19 cellular contexts compared by ENCODE assay signal in the genomic region with DNA sequence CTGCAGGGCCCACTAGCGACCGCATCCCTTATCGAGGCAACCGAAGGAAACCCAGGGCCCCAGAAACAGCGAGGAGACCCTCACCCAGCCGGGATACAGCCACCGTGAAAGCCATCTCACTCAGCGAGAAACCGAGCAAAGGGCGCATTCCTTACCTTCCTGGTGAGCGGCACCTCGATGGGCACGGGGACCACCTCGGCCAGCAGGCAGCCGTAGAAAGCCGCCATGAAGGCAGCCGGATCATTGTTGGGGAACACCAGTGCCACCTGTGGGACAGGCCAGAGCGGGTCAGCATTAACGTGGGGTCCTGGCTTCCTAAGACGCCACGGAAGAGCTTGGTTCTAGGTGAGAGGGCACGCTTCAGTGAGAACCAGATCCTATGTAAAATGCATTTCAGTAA.
DNase-seq lines count a peak whose midpoint lies in the region; ATAC-seq, FAIRE-seq and TF ChIP-seq lines count a peak whose summit lies in the region.
"Had no signal": no experiment of that assay in that cellular context is flagged by ENCODE, and none has a peak within 500 bp of the region (broad histone marks: within the 10 kb centered on the region; RNA-seq: fewer than 3 reads in every experiment).

No MANE protein-coding gene starts in this region.

- no peak overlapping the region for H2BK20ac ChIP-seq in H1 (ENCODE audit: low read length)

- H3K9me3 ChIP-seq in OCI-LY1 (ENCODE audit: low read length) (no peaks in the 10 kb centered on the region), H1 (ENCODE audit: insufficient read depth in 2 of 2, low read depth in 1 of 2, low read length in 1 of 2) (no peaks in the 10 kb centered on the region)
- H3K9me3 ChIP-seq: A549, BE2C had no signal

- no peak overlapping the region for H2BK15ac ChIP-seq in H1 (ENCODE audit: low read length)

- POLR2A ChIA-PET in H1 (lab: Charles Lee; ENCODE audit: partially characterized antibody), result no interaction called here

- TF ChIP-seq EP300 in H1 (IDR thresholded peaks at IDR 0.05; ENCODE audit: borderline replicate concordance in 1 of 2, low read depth in 2 of 2, low read length in 2 of 2), result no peak

- no peak overlapping the region for H3K4me3 ChIP-seq in OCI-LY1 (ENCODE audit: low read depth, low read length, poor library complexity, severe bottlenecking)
- no peak overlapping the region for H3K4me3 ChIP-seq in H1 (ENCODE audit: extremely low read depth in 1 of 4, insufficient read depth in 2 of 4, low read depth in 3 of 4, low read length in 4 of 4)
- H3K4me3 ChIP-seq: A549 had no signal

- H3K27me3 ChIP-seq in OCI-LY1 (ENCODE audit: insufficient read depth, low read length) (no peaks in the 10 kb centered on the region), H1 (replicated peaks in 1 of 4; ENCODE audit: control insufficient read depth in 3 of 4, extremely low read depth in 1 of 4, insufficient read depth in 3 of 4, low read length in 3 of 4) (no peaks in the 10 kb centered on the region)
- H3K27me3 ChIP-seq: BE2C had no signal

- H3K9me2 ChIP-seq in OCI-LY1 (ENCODE audit: low read depth, low read length), result no peaks in the 10 kb centered on the region

- no peak overlapping the region for H3K23ac ChIP-seq in H1 (ENCODE audit: insufficient read length)

- H3K14ac ChIP-seq in H1 (ENCODE audit: insufficient read length), result no peak overlapping the region

- H2AK5ac ChIP-seq in H1 (ENCODE audit: low read depth, low read length), result no peak overlapping the region

- no peaks in the 10 kb centered on the region for H3K79me2 ChIP-seq in OCI-LY1 (ENCODE audit: insufficient read depth, low read length)
- H3K79me2 ChIP-seq in H1 (ENCODE audit: control insufficient read depth in 1 of 2, insufficient read depth in 2 of 2, low read length in 2 of 2), result no peaks in the 10 kb centered on the region

- no peak overlapping the region for H2BK12ac ChIP-seq in H1 (ENCODE audit: low read depth, low read length)

- H4K8ac ChIP-seq in H1 (ENCODE audit: extremely low read depth, insufficient read depth, low read length), result no peak overlapping the region; the same call in 1 of the 2 replicates

- H2AFZ ChIP-seq in OCI-LY1 (ENCODE audit: low read length) (no peak overlapping the region), H1 (ENCODE audit: low read length) (no peak overlapping the region)

- peak overlapping the region; percentile 32 for H3K27ac Mint-ChIP-seq in type B pancreatic cell
- H3K27ac Mint-ChIP-seq: CD4-positive, alpha-beta memory T cell; IgD-negative memory B cell had no signal

- H3K4me2 ChIP-seq in OCI-LY1 (ENCODE audit: low read length) (no peak overlapping the region), H1 (ENCODE audit: insufficient read depth in 1 of 2, low read depth in 2 of 2, low read length in 2 of 2) (no peak overlapping the region)
- H3K4me2 ChIP-seq: A549 had no signal

- TF ChIP-seq CTCF in OCI-LY1 (IDR thresholded peaks at IDR 0.05; ENCODE audit: low read length), result no peak; the same call in 1 of the 2 replicates
- peak; percentile 16 to 44 (median 42); a peak in 3 of 4 replicates for TF ChIP-seq CTCF in H1 (IDR thresholded peaks at IDR 0.05; ENCODE audit: control extremely low read depth in 1 of 3, insufficient read depth in 1 of 3, low read depth in 1 of 3, low read length in 3 of 3)
- TF ChIP-seq CTCF in type B pancreatic cell (conservative IDR thresholded peaks at IDR 0.05), result no peak
- no peak for TF ChIP-seq CTCF in omental fat pad (IDR thresholded peaks at IDR 0.05)

- no peak overlapping the region for H2BK5ac ChIP-seq in H1 (ENCODE audit: low read depth, low read length)

- DNase-seq in H1 (ENCODE audit: low read depth in 1 of 2, low spot score in 2 of 2), result no peak
- peak; percentile 82 for DNase-seq in mesenteric fat pad (ENCODE audit: low spot score)
- DNase-seq in type B pancreatic cell (ENCODE audit: extremely low spot score, unreplicated experiment), result peak; percentile 51
- DNase-seq in NOMO-1 (lab: John Stamatoyannopoulos, UW; ENCODE audit: unreplicated experiment in 2 of 2), result no peak
- DNase-seq in omental fat pad (ENCODE audit: low spot score), result no peak
- DNase-seq: BE2C; CD4-positive, alpha-beta memory T cell; COR-L47; DMS153; DMS79 treated with DMSO at 0.1 percent for 48 hours; GDM1 had no signal

- no peak for ATAC-seq in HG02981 (IDR thresholded peaks at IDR 0.05; ENCODE audit: unreplicated experiment)
- ATAC-seq in omental fat pad (ENCODE audit: low FRiP score), result no peak
- ATAC-seq: HCT116 had no signal

- H3K79me1 ChIP-seq in H1 (ENCODE audit: low read depth, low read length), result no peaks in the 10 kb centered on the region

- 85% methylated on average over 22 of the region's 22 CpGs; no CpG with 5 or more reads in 1 of the 2 experiments for WGBS in H1 (ENCODE audit: extremely low coverage in 1 of 2, insufficient coverage in 1 of 2, insufficient read length in 1 of 2, insufficient replicate concordance in 2 of 2, low coverage in 1 of 2, low lambda C conversion rate in 2 of 2, missing lambda C conversion rate in 1 of 2), 2 experiments

- H3K9me3 Mint-ChIP-seq in type B pancreatic cell, result no peaks in the 10 kb centered on the region
- H3K9me3 Mint-ChIP-seq: CD4-positive, alpha-beta memory T cell; IgD-negative memory B cell had no signal

- FAIRE-seq in H1 (lab: Jason Lieb, UNC), result no peak
- FAIRE-seq: A549, D721Med, GM12892 had no signal

- CTCF ChIA-PET in H1 (lab: Charles Lee; ENCODE audit: partially characterized antibody), result interaction anchor here (0.8 to 2.7 kb wide), 17 partner anchors 8 to 394 kb away, joined by 3 to 11 read pairs (median 4); no protein-coding TSS in a partner anchor

- peak; percentile 17 to 44; a peak in 3 of 4 replicates for TF ChIP-seq RAD21 in H1 (IDR thresholded peaks at IDR 0.05 in 1 of 2, conservative IDR thresholded peaks at IDR 0.05 in 1 of 2; ENCODE audit: low read depth in 2 of 2, low read length in 2 of 2)

- H2BK120ac ChIP-seq in H1 (replicated peaks; ENCODE audit: low read depth, low read length), result no peak overlapping the region

- H3K4me1 Mint-ChIP-seq in type B pancreatic cell (ENCODE audit: unreplicated experiment), result peaks cover 4% of the 10 kb centered on the region

- H3K27me3 Mint-ChIP-seq in type B pancreatic cell, result no peaks in the 10 kb centered on the region
- H3K27me3 Mint-ChIP-seq: CD4-positive, alpha-beta memory T cell; IgD-negative memory B cell had no signal

- H3K9ac ChIP-seq in OCI-LY1 (ENCODE audit: low read length) (no peak overlapping the region), H1 (replicated peaks in 1 of 4; ENCODE audit: extremely low read depth in 1 of 4, low read depth in 3 of 4, low read length in 3 of 4) (no peak overlapping the region)

- no peak for TF ChIP-seq POLR2A in H1 (IDR thresholded peaks at IDR 0.05; ENCODE audit: control extremely low read depth in 1 of 2, low read depth in 2 of 2, low read length in 2 of 2)

- H4K5ac ChIP-seq in H1 (ENCODE audit: insufficient read length, low read depth, low read length), result no peak overlapping the region

- no peaks in the 10 kb centered on the region for H3K23me2 ChIP-seq in H1 (ENCODE audit: low read depth, low read length)

- no peaks in the 10 kb centered on the region for H3F3A ChIP-seq in OCI-LY1 (ENCODE audit: insufficient read depth, low read length)

- peaks cover 43% of the 10 kb centered on the region for H3K36me3 ChIP-seq in OCI-LY1 (ENCODE audit: insufficient read depth, low read length)
- no peaks in the 10 kb centered on the region for H3K36me3 ChIP-seq in H1 (ENCODE audit: control insufficient read depth in 2 of 4, insufficient read depth in 4 of 4, low read length in 3 of 4)
- H3K36me3 ChIP-seq: BE2C had no signal

- H3K18ac ChIP-seq in H1 (ENCODE audit: extremely low read depth, low read length), result no peak overlapping the region

- H4K20me1 ChIP-seq in OCI-LY1 (ENCODE audit: insufficient read depth, low read length), result no peaks in the 10 kb centered on the region
- H4K20me1 ChIP-seq in H1 (replicated peaks in 1 of 2; ENCODE audit: control insufficient read depth in 1 of 2, insufficient read depth in 2 of 2, low read length in 2 of 2), result peaks cover 0 to 5% of the 10 kb centered on the region in 2 experiments

- H3K4me3 Mint-ChIP-seq in type B pancreatic cell, result no peak overlapping the region
- H3K4me3 Mint-ChIP-seq: CD4-positive, alpha-beta memory T cell; IgD-negative memory B cell had no signal

- no peak overlapping the region for H3K56ac ChIP-seq in H1 (replicated peaks; ENCODE audit: insufficient read length, low read depth, low read length)

- peaks cover 64% of the 10 kb centered on the region for H3K4me1 ChIP-seq in OCI-LY1 (ENCODE audit: insufficient read depth, low read length, severe bottlenecking)
- H3K4me1 ChIP-seq in H1 (replicated peaks in 1 of 4; ENCODE audit: control insufficient read depth in 3 of 4, insufficient read depth in 4 of 4, low read length in 3 of 4), result peaks cover 0 to 11% (median 6%) of the 10 kb centered on the region in 4 experiments; a peak in 6 of 7 replicates
- H3K4me1 ChIP-seq: A549, BE2C had no signal

- H3K27ac ChIP-seq in OCI-LY1 (ENCODE audit: low read depth, low read length, poor library complexity, severe bottlenecking) (peak overlapping the region; percentile 59), H1 (ENCODE audit: low read depth, low read length) (no peak overlapping the region)
- H3K27ac ChIP-seq: A549, C4-2B had no signal

- no peak overlapping the region for H3K4ac ChIP-seq in H1 (replicated peaks; ENCODE audit: insufficient read length, low read depth, low read length)

- H3K36me3 Mint-ChIP-seq in type B pancreatic cell, result peaks cover 18% of the 10 kb centered on the region
- H3K36me3 Mint-ChIP-seq: CD4-positive, alpha-beta memory T cell; IgD-negative memory B cell had no signal

- H4K91ac ChIP-seq in H1 (replicated peaks; ENCODE audit: insufficient read length, low read length), result no peak overlapping the region

TF ChIP-seq in H1, 55 proteins besides CTCF, POLR2A, EP300 and RAD21 (continues in another document):
- TF ChIP-seq, protein P1, sequence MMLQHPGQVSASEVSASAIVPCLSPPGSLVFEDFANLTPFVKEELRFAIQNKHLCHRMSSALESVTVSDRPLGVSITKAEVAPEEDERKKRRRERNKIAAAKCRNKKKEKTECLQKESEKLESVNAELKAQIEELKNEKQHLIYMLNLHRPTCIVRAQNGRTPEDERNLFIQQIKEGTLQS (IDR thresholded peaks at IDR 0.05; ENCODE audit: insufficient read depth, low read depth, low read length), result no peak
- TF ChIP-seq TCF12 (IDR thresholded peaks at IDR 0.05; ENCODE audit: low read depth, low read length) (no peak), KDM5A (IDR thresholded peaks at IDR 0.05; ENCODE audit: low read length) (no peak), KDM1A (IDR thresholded peaks at IDR 0.05; ENCODE audit: borderline replicate concordance, low read length) (no peak), SIRT6 (IDR thresholded peaks at IDR 0.05; ENCODE audit: low read length) (no peak)

Comparison
In these comparisons a context has a peak if more than half of its experiments do, and no peak if none do; other contexts are left out.
1. CTCF ChIP-seq: peak in H1 (3 of 3); none in OCI-LY1 (single experiment), type B pancreatic cell (single experiment) and omental fat pad (0 of 3).
2. DNase-seq: peak in mesenteric fat pad (single experiment) and type B pancreatic cell (single experiment); none in H1 (0 of 2), NOMO-1 (0 of 2) and omental fat pad (single experiment).